1 cellular context compared by ENCODE assay signal in genomic region chr20:49982346-49983122, GRCh38.
TF ChIP-seq lines count a peak whose summit lies in the region.

Gene SNAI1 (plus strand): TSS chr20:49982980. CDS start chr20:49983060, 80 bp downstream.

TF ChIP-seq in HepG2, 621 proteins besides CTCF, POLR2A, EP300 and RAD21 (continued from another document and continues in another):
- TF ChIP-seq, protein P1, sequence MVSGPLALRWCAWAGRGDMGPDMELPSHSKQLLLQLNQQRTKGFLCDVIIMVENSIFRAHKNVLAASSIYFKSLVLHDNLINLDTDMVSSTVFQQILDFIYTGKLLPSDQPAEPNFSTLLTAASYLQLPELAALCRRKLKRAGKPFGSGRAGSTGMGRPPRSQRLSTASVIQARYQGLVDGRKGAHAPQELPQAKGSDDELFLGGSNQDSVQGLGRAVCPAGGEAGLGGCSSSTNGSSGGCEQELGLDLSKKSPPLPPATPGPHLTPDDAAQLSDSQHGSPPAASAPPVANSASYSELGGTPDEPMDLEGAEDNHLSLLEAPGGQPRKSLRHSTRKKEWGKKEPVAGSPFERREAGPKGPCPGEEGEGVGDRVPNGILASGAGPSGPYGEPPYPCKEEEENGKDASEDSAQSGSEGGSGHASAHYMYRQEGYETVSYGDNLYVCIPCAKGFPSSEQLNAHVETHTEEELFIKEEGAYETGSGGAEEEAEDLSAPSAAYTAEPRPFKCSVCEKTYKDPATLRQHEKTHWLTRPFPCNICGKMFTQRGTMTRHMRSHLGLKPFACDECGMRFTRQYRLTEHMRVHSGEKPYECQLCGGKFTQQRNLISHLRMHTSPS (CRISPR knock-in tag; IDR thresholded peaks at IDR 0.05; ENCODE audit: low read depth) = peak; percentile 67
- TF ChIP-seq ZNF432 (CRISPR knock-in tag; IDR thresholded peaks at IDR 0.05; ENCODE audit: borderline replicate concordance) (no peak), E2F5 (CRISPR knock-in tag; conservative IDR thresholded peaks at IDR 0.05) (peak; percentile 40), ATAD3A (CRISPR knock-in tag; IDR thresholded peaks at IDR 0.05) (no peak), ZNF44 (CRISPR knock-in tag; IDR thresholded peaks at IDR 0.05) (no peak), ZNF83 (CRISPR knock-in tag; IDR thresholded peaks at IDR 0.05; ENCODE audit: borderline replicate concordance) (peak; percentile 99), ZNF513 (CRISPR knock-in tag; conservative IDR thresholded peaks at IDR 0.05) (peak; percentile 30; the same call in 1 of the 2 replicates), PCBP1 (IDR thresholded peaks at IDR 0.05; ENCODE audit: borderline replicate concordance, low read depth, low read length) (no peak), ZC3H4 (CRISPR knock-in tag; IDR thresholded peaks at IDR 0.05; ENCODE audit: borderline replicate concordance) (no peak; the same call in 1 of the 2 replicates), KLF9 (CRISPR knock-in tag; IDR thresholded peaks at IDR 0.05; ENCODE audit: low read depth) (peak; percentile 64; the same call in 1 of the 2 replicates), GABPA (IDR thresholded peaks at IDR 0.05; ENCODE audit: low read depth, low read length) (no peak), GABPA (CRISPR knock-in tag; IDR thresholded peaks at IDR 0.05; ENCODE audit: low read depth) (no peak), ZNF350 (CRISPR knock-in tag; IDR thresholded peaks at IDR 0.05; ENCODE audit: borderline replicate concordance, low read depth) (peak; percentile 12), PREB (CRISPR knock-in tag; IDR thresholded peaks at IDR 0.05) (peak; percentile 61), RFX1 (IDR thresholded peaks at IDR 0.05) (no peak), SP140L (CRISPR knock-in tag; IDR thresholded peaks at IDR 0.05; ENCODE audit: borderline replicate concordance) (peak; percentile 89; the same call in 1 of the 2 replicates), FOXM1 (CRISPR knock-in tag; IDR thresholded peaks at IDR 0.05) (peak; percentile 26; the same call in 1 of the 2 replicates), IKZF1 (IDR thresholded peaks at IDR 0.05) (no peak), ZNF207 (IDR thresholded peaks at IDR 0.05; ENCODE audit: borderline replicate concordance) (no peak), ZNF234 (CRISPR knock-in tag; conservative IDR thresholded peaks at IDR 0.05) (0 out of 2 replicates have a peak, but pooled peaks have one; percentile 11), TBX2 (CRISPR knock-in tag; IDR thresholded peaks at IDR 0.05; ENCODE audit: borderline replicate concordance) (peak; percentile 79), ZNF788 (CRISPR knock-in tag; IDR thresholded peaks at IDR 0.05; ENCODE audit: borderline replicate concordance) (peak; percentile 52), YEATS4 (CRISPR knock-in tag; IDR thresholded peaks at IDR 0.05; ENCODE audit: borderline replicate concordance) (peak; percentile 95), ZNF720 (CRISPR knock-in tag; IDR thresholded peaks at IDR 0.05) (no peak), ZNF839 (CRISPR knock-in tag; IDR thresholded peaks at IDR 0.05; ENCODE audit: borderline replicate concordance) (no peak), THAP11 (CRISPR knock-in tag; IDR thresholded peaks at IDR 0.05) (peak; percentile 76), FOXK2 (IDR thresholded peaks at IDR 0.05) (no peak), WIZ (CRISPR knock-in tag; IDR thresholded peaks at IDR 0.05) (no peak; the same call in none of the 2 replicates), NFIB (CRISPR knock-in tag; IDR thresholded peaks at IDR 0.05; ENCODE audit: borderline replicate concordance) (no peak), ZNF253 (CRISPR knock-in tag; IDR thresholded peaks at IDR 0.05; ENCODE audit: borderline replicate concordance) (peak; percentile 99), ZNF773 (CRISPR knock-in tag; IDR thresholded peaks at IDR 0.05; ENCODE audit: borderline replicate concordance) (peak; percentile 90), NRL (CRISPR knock-in tag; IDR thresholded peaks at IDR 0.05; ENCODE audit: borderline replicate concordance) (peak; percentile 95; the same call in 1 of the 2 replicates), NKX3-1 (CRISPR knock-in tag; IDR thresholded peaks at IDR 0.05) (peak; percentile 99), REL (CRISPR knock-in tag; conservative IDR thresholded peaks at IDR 0.05) (peak; percentile 98), NR1H2 (CRISPR knock-in tag; IDR thresholded peaks at IDR 0.05; ENCODE audit: borderline replicate concordance, low read depth) (peak; percentile 88; the same call in 1 of the 2 replicates), ZHX2 (IDR thresholded peaks at IDR 0.05; ENCODE audit: low read depth) (peak; percentile 68; the same call in 1 of the 2 replicates), ZHX2 (CRISPR knock-in tag; IDR thresholded peaks at IDR 0.05; ENCODE audit: borderline replicate concordance) (peak; percentile 88), ZNF343 (CRISPR knock-in tag; IDR thresholded peaks at IDR 0.05) (no peak; the same call in none of the 2 replicates), SRSF1 (optimal IDR thresholded peaks at IDR 0.05; ENCODE audit: low read depth, low read length) (peak; percentile 80), ZNF547 (CRISPR knock-in tag; IDR thresholded peaks at IDR 0.05) (peak; percentile 85), ZNF782 (CRISPR knock-in tag; IDR thresholded peaks at IDR 0.05; ENCODE audit: borderline replicate concordance) (peak; percentile 78), SOX6 (IDR thresholded peaks at IDR 0.05) (no peak), SOX6 (CRISPR knock-in tag; IDR thresholded peaks at IDR 0.05) (peak; percentile 53)
- TF ChIP-seq, protein P2, sequence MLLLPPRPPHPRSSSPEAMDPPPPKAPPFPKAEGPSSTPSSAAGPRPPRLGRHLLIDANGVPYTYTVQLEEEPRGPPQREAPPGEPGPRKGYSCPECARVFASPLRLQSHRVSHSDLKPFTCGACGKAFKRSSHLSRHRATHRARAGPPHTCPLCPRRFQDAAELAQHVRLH (CRISPR knock-in tag; IDR thresholded peaks at IDR 0.05; ENCODE audit: borderline replicate concordance, low read depth) = peak; percentile 87; the same call in 1 of the 2 replicates
- TF ChIP-seq, protein P3, sequence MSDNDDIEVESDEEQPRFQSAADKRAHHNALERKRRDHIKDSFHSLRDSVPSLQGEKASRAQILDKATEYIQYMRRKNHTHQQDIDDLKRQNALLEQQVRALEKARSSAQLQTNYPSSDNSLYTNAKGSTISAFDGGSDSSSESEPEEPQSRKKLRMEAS (IDR thresholded peaks at IDR 0.05) = peak; percentile 99
- TF ChIP-seq, protein P4, sequence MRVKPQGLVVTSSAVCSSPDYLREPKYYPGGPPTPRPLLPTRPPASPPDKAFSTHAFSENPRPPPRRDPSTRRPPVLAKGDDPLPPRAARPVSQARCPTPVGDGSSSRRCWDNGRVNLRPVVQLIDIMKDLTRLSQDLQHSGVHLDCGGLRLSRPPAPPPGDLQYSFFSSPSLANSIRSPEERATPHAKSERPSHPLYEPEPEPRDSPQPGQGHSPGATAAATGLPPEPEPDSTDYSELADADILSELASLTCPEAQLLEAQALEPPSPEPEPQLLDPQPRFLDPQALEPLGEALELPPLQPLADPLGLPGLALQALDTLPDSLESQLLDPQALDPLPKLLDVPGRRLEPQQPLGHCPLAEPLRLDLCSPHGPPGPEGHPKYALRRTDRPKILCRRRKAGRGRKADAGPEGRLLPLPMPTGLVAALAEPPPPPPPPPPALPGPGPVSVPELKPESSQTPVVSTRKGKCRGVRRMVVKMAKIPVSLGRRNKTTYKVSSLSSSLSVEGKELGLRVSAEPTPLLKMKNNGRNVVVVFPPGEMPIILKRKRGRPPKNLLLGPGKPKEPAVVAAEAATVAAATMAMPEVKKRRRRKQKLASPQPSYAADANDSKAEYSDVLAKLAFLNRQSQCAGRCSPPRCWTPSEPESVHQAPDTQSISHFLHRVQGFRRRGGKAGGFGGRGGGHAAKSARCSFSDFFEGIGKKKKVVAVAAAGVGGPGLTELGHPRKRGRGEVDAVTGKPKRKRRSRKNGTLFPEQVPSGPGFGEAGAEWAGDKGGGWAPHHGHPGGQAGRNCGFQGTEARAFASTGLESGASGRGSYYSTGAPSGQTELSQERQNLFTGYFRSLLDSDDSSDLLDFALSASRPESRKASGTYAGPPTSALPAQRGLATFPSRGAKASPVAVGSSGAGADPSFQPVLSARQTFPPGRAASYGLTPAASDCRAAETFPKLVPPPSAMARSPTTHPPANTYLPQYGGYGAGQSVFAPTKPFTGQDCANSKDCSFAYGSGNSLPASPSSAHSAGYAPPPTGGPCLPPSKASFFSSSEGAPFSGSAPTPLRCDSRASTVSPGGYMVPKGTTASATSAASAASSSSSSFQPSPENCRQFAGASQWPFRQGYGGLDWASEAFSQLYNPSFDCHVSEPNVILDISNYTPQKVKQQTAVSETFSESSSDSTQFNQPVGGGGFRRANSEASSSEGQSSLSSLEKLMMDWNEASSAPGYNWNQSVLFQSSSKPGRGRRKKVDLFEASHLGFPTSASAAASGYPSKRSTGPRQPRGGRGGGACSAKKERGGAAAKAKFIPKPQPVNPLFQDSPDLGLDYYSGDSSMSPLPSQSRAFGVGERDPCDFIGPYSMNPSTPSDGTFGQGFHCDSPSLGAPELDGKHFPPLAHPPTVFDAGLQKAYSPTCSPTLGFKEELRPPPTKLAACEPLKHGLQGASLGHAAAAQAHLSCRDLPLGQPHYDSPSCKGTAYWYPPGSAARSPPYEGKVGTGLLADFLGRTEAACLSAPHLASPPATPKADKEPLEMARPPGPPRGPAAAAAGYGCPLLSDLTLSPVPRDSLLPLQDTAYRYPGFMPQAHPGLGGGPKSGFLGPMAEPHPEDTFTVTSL (CRISPR knock-in tag; IDR thresholded peaks at IDR 0.05; ENCODE audit: borderline replicate concordance) = no peak
- TF ChIP-seq, protein P5, sequence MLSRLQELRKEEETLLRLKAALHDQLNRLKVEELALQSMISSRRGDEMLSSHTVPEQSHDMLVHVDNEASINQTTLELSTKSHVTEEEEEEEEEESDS (CRISPR knock-in tag; IDR thresholded peaks at IDR 0.05; ENCODE audit: borderline replicate concordance) = peak; percentile 26; the same call in 1 of the 2 replicates
- TF ChIP-seq, protein P6, sequence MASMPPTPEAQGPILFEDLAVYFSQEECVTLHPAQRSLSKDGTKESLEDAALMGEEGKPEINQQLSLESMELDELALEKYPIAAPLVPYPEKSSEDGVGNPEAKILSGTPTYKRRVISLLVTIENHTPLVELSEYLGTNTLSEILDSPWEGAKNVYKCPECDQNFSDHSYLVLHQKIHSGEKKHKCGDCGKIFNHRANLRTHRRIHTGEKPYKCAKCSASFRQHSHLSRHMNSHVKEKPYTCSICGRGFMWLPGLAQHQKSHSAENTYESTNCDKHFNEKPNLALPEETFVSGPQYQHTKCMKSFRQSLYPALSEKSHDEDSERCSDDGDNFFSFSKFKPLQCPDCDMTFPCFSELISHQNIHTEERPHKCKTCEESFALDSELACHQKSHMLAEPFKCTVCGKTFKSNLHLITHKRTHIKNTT (CRISPR knock-in tag; IDR thresholded peaks at IDR 0.05) = no peak
